15 cellular contexts compared by ENCODE assay signal in the genomic region with DNA sequence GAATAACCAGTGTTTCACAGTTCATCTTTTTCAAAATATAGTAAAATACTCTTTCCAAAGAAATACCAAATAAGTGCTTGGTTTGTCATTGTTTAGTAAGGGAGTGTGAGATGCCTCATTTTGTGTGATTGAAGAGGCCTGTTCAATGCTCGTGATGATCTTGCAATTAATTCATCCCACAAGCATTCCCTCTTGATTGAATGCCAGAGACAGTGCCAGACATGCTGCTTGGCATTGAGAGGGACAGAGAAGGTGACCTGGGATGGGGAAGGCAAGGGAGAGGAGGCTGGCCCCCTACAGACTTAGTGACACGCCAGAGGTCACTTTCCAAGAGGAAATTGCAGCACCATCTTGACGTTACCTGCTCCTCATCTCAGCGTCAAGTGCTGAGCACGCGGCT. TPM values are rescaled to one million over a fixed set of nuclear protein-coding genes. Genes with fewer than 3 reads are reported as not detected.
A peak's percentile ranks its signal among the peaks of the same experiment; 100 is the strongest.
DNase-seq lines count a peak whose midpoint lies in the region; ATAC-seq and TF ChIP-seq lines count a peak whose summit lies in the region.
"Had no signal": no experiment of that assay in that cellular context is flagged by ENCODE, and none has a peak within 500 bp of the region (broad histone marks: within the 10 kb centered on the region; RNA-seq: fewer than 3 reads in every experiment).

No MANE protein-coding gene starts in this region.

- H4K20me1 ChIP-seq in HCT116 (ENCODE audit: insufficient read depth) (no peaks in the 10 kb centered on the region), smooth muscle cell (ENCODE audit: low read depth) (peaks cover 12% of the 10 kb centered on the region), GM23338 (replicated peaks; ENCODE audit: insufficient read depth) (no peaks in the 10 kb centered on the region; the same call in 1 of the 2 replicates)

- RAD21 ChIA-PET in HCT116 (lab: Charles Lee; ENCODE audit: low non-redundant PET in 1 of 2, low total read pairs in 2 of 2, uncharacterized antibody in 2 of 2, unreplicated experiment in 2 of 2), result no interaction called here

- TF ChIP-seq CTCF in HCT116 (IDR thresholded peaks at IDR 0.05 in 2 of 3, conservative IDR thresholded peaks at IDR 0.05 in 1 of 3; ENCODE audit: borderline replicate concordance in 1 of 3, insufficient read depth in 1 of 3, low read depth in 2 of 3, low read length in 2 of 3), result no peak
- no peak for TF ChIP-seq CTCF in RWPE2 (IDR thresholded peaks at IDR 0.05; ENCODE audit: poor library complexity, severe bottlenecking)
- no peak for TF ChIP-seq CTCF in foreskin keratinocyte (conservative IDR thresholded peaks at IDR 0.05)
- no peak for TF ChIP-seq CTCF in smooth muscle cell (IDR thresholded peaks at IDR 0.05; ENCODE audit: borderline replicate concordance, insufficient read depth, poor library complexity, severe bottlenecking)
- TF ChIP-seq CTCF in GM23338 (conservative IDR thresholded peaks at IDR 0.05; ENCODE audit: low read depth in 2 of 2), result no peak

- H2AFZ ChIP-seq in HCT116 (ENCODE audit: low read depth, low read length, poor library complexity, severe bottlenecking), result no peak overlapping the region
- H2AFZ ChIP-seq in smooth muscle cell (ENCODE audit: low read depth), result no peak overlapping the region
- no peak overlapping the region for H2AFZ ChIP-seq in GM23338

- H3K4me2 ChIP-seq in HCT116 (ENCODE audit: low read length), result peak overlapping the region; percentile 84
- H3K4me2 ChIP-seq in smooth muscle cell, result no peak overlapping the region
- no peak overlapping the region for H3K4me2 ChIP-seq in GM23338

- H3K36me3 ChIP-seq in HCT116 (ENCODE audit: control insufficient read depth in 1 of 2, insufficient read depth in 2 of 2, low read length in 2 of 2) (0 out of 4 replicates have a peak, but pooled peaks cover 0 to 3% of the 10 kb centered on the region in 2 experiments), RWPE2 (ENCODE audit: low read depth) (no peaks in the 10 kb centered on the region; the same call in 1 of the 2 replicates), smooth muscle cell (ENCODE audit: low read depth) (no peaks in the 10 kb centered on the region), GM23338 (ENCODE audit: insufficient read depth) (no peaks in the 10 kb centered on the region)

- peaks cover 20% of the 10 kb centered on the region for H3F3A ChIP-seq in smooth muscle cell (ENCODE audit: low read depth)
- no peaks in the 10 kb centered on the region for H3F3A ChIP-seq in GM23338 (replicated peaks; ENCODE audit: low read depth)

- intact Hi-C loops in HCT116 (cut with micrococcal nuclease), result loop anchor here (5.0 kb wide), 1 partner anchor 99 kb away; no protein-coding TSS in a partner anchor

- ATAC-seq in HCT116 (no peak), RWPE2 (ENCODE audit: low read depth) (no peak), foreskin keratinocyte (no peak), GM23338 (no peak), GM18868 (IDR thresholded peaks at IDR 0.05; ENCODE audit: unreplicated experiment) (no peak)

- no peaks in the 10 kb centered on the region for H3K9me2 ChIP-seq in HCT116 (ENCODE audit: insufficient read depth)
- no peaks in the 10 kb centered on the region for H3K9me2 ChIP-seq in GM23338 (ENCODE audit: insufficient read depth)

- H3K9me3 ChIP-seq in HCT116 (ENCODE audit: control insufficient read depth in 1 of 2, insufficient read depth in 1 of 2, low read depth in 1 of 2, low read length in 2 of 2) (no peaks in the 10 kb centered on the region), RWPE2 (ENCODE audit: severe bottlenecking) (no peaks in the 10 kb centered on the region), smooth muscle cell (replicated peaks; ENCODE audit: low read depth) (no peaks in the 10 kb centered on the region)

- CTCF ChIA-PET in HCT116 (lab: Charles Lee), result no interaction called here

- H3K27me3 ChIP-seq in HCT116 (ENCODE audit: insufficient read depth, low read length), result no peaks in the 10 kb centered on the region
- no peaks in the 10 kb centered on the region for H3K27me3 ChIP-seq in RWPE2 (ENCODE audit: insufficient read depth, poor library complexity, severe bottlenecking)
- no peaks in the 10 kb centered on the region for H3K27me3 ChIP-seq in foreskin keratinocyte
- H3K27me3 ChIP-seq in smooth muscle cell (ENCODE audit: low read depth), result no peaks in the 10 kb centered on the region
- no peaks in the 10 kb centered on the region for H3K27me3 ChIP-seq in GM23338 (ENCODE audit: insufficient read depth)

- no peaks in the 10 kb centered on the region for H3K9me3 Mint-ChIP-seq in GM23338
- H3K9me3 Mint-ChIP-seq: CD4-positive, alpha-beta T cell; H9 had no signal

- peak overlapping the region; percentile 94; the same call in 1 of the 2 replicates for H3K27ac ChIP-seq in HCT116 (ENCODE audit: low read depth, low read length)
- H3K27ac ChIP-seq in RWPE2 (ENCODE audit: poor library complexity, severe bottlenecking), result peak overlapping the region; percentile 76
- H3K27ac ChIP-seq in foreskin keratinocyte, result peak overlapping the region; percentile 96
- H3K27ac ChIP-seq in smooth muscle cell (ENCODE audit: low read depth), result peak overlapping the region; percentile 93
- H3K27ac ChIP-seq in GM23338 (ENCODE audit: low read depth), result no peak overlapping the region

- no peak for DNase-seq in HCT116 (ENCODE audit: low read depth, low spot score)
- no peak for DNase-seq in RWPE2 (ENCODE audit: low spot score)
- DNase-seq in foreskin keratinocyte, result no peak
- no peak for DNase-seq in smooth muscle cell (lab: John Stamatoyannopoulos, UW; ENCODE audit: unreplicated experiment)
- no peak for DNase-seq in 8988T
- no peak for DNase-seq in GM23338 (ENCODE audit: low spot score)
- DNase-seq: CD4-positive, alpha-beta T cell; H9; KBM-7; NCI-H1436 treated with DMSO at 0.1 percent for 48 hours; NCI-H2029 treated with DMSO at 0.1 percent for 48 hours; NCI-H510A treated with DMSO at 0.1 percent for 48 hours; SHP77 treated with DMSO at 0.1 percent for 48 hours had no signal

- no TSS peak for BruUV-seq in HCT116 (replicated peaks; lab: Mats Ljungman, UMichigan)

- H3K4me3 Mint-ChIP-seq in GM23338, result no peak overlapping the region
- H3K4me3 Mint-ChIP-seq: B cell; CD4-positive, alpha-beta T cell; H9 had no signal

- TF ChIP-seq POLR2A in HCT116 (IDR thresholded peaks at IDR 0.05; ENCODE audit: borderline replicate concordance, extremely low read depth, insufficient read depth, insufficient read length), result no peak

- peaks cover 3% of the 10 kb centered on the region; the same call in 2 of the 3 replicates for H3K36me3 Mint-ChIP-seq in GM23338 (ENCODE audit: low read depth)

- H3K27me3 Mint-ChIP-seq in GM23338 (ENCODE audit: insufficient read depth, low read depth, poor library complexity), result peaks cover 17% of the 10 kb centered on the region
- H3K27me3 Mint-ChIP-seq: B cell; CD4-positive, alpha-beta T cell had no signal

- H3K9ac ChIP-seq in HCT116 (ENCODE audit: low read length) (no peak overlapping the region), smooth muscle cell (ENCODE audit: low read depth) (no peak overlapping the region)

- POLR2A ChIA-PET in HCT116 (lab: Charles Lee), result interaction anchor here (4.9 kb wide), 1 partner anchor 262 kb away, joined by 19 read pairs; the partner anchor contains the start of gene SOCS1

- peaks cover 48 to 52% of the 10 kb centered on the region in 2 experiments for H3K4me1 ChIP-seq in HCT116 (ENCODE audit: control insufficient read depth in 1 of 2, insufficient read depth in 2 of 2, low read length in 2 of 2)
- H3K4me1 ChIP-seq in RWPE2 (ENCODE audit: insufficient read depth, poor library complexity, severe bottlenecking), result peaks cover 29% of the 10 kb centered on the region
- H3K4me1 ChIP-seq in foreskin keratinocyte, result peaks cover 17% of the 10 kb centered on the region
- H3K4me1 ChIP-seq in smooth muscle cell (ENCODE audit: low read depth), result peaks cover 15% of the 10 kb centered on the region
- no peaks in the 10 kb centered on the region for H3K4me1 ChIP-seq in GM23338 (ENCODE audit: insufficient read depth)

- peaks cover 6% of the 10 kb centered on the region; the same call in 2 of the 3 replicates for H3K4me1 Mint-ChIP-seq in GM23338
- H3K4me1 Mint-ChIP-seq: B cell had no signal

- H3K27ac Mint-ChIP-seq in GM23338, result no peak overlapping the region
- H3K27ac Mint-ChIP-seq: B cell; CD4-positive, alpha-beta T cell had no signal

- no peak overlapping the region for H3K4me3 ChIP-seq in HCT116 (replicated peaks in 1 of 2; ENCODE audit: low read depth in 1 of 2, low read length in 2 of 2)
- no peak overlapping the region for H3K4me3 ChIP-seq in RWPE2 (ENCODE audit: severe bottlenecking)
- H3K4me3 ChIP-seq in smooth muscle cell, result no peak overlapping the region
- H3K4me3 ChIP-seq in GM23338, result no peak overlapping the region

- no peak for TF ChIP-seq RAD21 in HCT116 (IDR thresholded peaks at IDR 0.05; ENCODE audit: low read depth)

- H3K79me2 ChIP-seq in HCT116 (ENCODE audit: insufficient read depth, low read length) (no peaks in the 10 kb centered on the region), smooth muscle cell (ENCODE audit: low read depth) (no peaks in the 10 kb centered on the region), GM23338 (replicated peaks; ENCODE audit: insufficient read depth) (no peaks in the 10 kb centered on the region)

- 98% methylated on average over 6 of the region's 6 CpGs for WGBS in smooth muscle cell (ENCODE audit: low lambda C conversion rate)

TF ChIP-seq in HCT116, 20 proteins besides CTCF, POLR2A, EP300 and RAD21 (continues in another document):
- TF ChIP-seq POLR2AphosphoS5 (IDR thresholded peaks at IDR 0.05; ENCODE audit: low read depth, low read length), result no peak

TF ChIP-seq in GM23338, 12 proteins besides CTCF, POLR2A, EP300 and RAD21 (continues in another document):
- TF ChIP-seq CREB1 (CRISPR knock-in tag; IDR thresholded peaks at IDR 0.05; ENCODE audit: low read depth) (no peak), JUNB (IDR thresholded peaks at IDR 0.05; ENCODE audit: unreplicated experiment) (no peak)

RNA-seq across cellular contexts. Expression of gene CLEC16A, which starts 49.3 kb away (rescaled TPM):
- 18.0 TPM for total RNA-seq in HCT116 (2021; ENCODE audit: unreplicated experiment)
- polyA plus RNA-seq in HCT116 (2012), result 9.5 and 10.5 TPM in 2 replicates
- 21.0 and 22.0 TPM in 2 replicates for total RNA-seq in foreskin keratinocyte
- 11.4 and 12.0 TPM in 2 replicates for polyA plus RNA-seq in foreskin keratinocyte
- total RNA-seq in smooth muscle cell, result 16.2 and 17.0 TPM in 2 replicates
- 12.6 and 17.7 TPM in 2 replicates for polyA plus RNA-seq in smooth muscle cell
- 17.3 and 24.1 TPM in 2 replicates for total RNA-seq in GM23338 (2014; rRNA removed; shearing (Covaris generic))
- 8.4 and 9.9 TPM in 2 replicates for polyA plus RNA-seq in GM23338 (2016; fragmentation: Nextera tagmentation; extraction: Ambion mirVana)

RNA-seq across cellular contexts. Expression of gene DEXI, which starts 51.4 kb away (rescaled TPM):
- total RNA-seq in HCT116 (2021; ENCODE audit: unreplicated experiment) (37.8 TPM), foreskin keratinocyte (42.8 and 45.1 TPM in 2 replicates), smooth muscle cell (29.9 and 71.8 TPM in 2 replicates)
- polyA plus RNA-seq in HCT116 (2012), result 38.8 and 39.6 TPM in 2 replicates
- polyA plus RNA-seq in foreskin keratinocyte (40.4 and 43.1 TPM in 2 replicates), smooth muscle cell (58.5 and 59.4 TPM in 2 replicates), GM23338 (2016; fragmentation: Nextera tagmentation; extraction: Ambion mirVana) (25.7 and 26.5 TPM in 2 replicates)
- total RNA-seq in GM23338 (2014; rRNA removed; shearing (Covaris generic)), result 56.5 and 58.2 TPM in 2 replicates
